In genomic region chr4:125314676-125315570, GRCh38 we compare ENCODE assay signal across 8 cellular contexts. TPM values are rescaled to one million over a fixed set of nuclear protein-coding genes. Genes with fewer than 3 reads are reported as not detected.
A peak's percentile ranks its signal among the peaks of the same experiment; 100 is the strongest.
DNase-seq lines count a peak whose midpoint lies in the region; ATAC-seq and TF ChIP-seq lines count a peak whose summit lies in the region.

Gene FAT4 (plus strand): TSS chr4:125314955. CDS start chr4:125316412, 1,457 bp downstream.

- peak within 1 kb of the TSS; percentile 63 for H3K27ac Mint-ChIP-seq in MCF 10A (ENCODE audit: low read depth, unreplicated experiment)

- POLR2A ChIA-PET in MCF 10A (lab: Yijun Ruan, JAX): interaction anchor here (0.5 to 4.5 kb wide), 20 partner anchors 9 to 1995 kb away, joined by 3 to 41 read pairs (median 4); no protein-coding TSS in a partner anchor

- H3K4me3 ChIP-seq in GM12865 (ENCODE audit: low read depth, low read length) (peak within 1 kb of the TSS; percentile 70), LNCaP clone FGC (ENCODE audit: low read depth, low read length) (peak within 1 kb of the TSS; percentile 67), SJSA1 (peak within 1 kb of the TSS; percentile 73), psoas muscle (peak within 1 kb of the TSS; percentile 93)

- peak; percentile 86 for DNase-seq in GM12865 (ENCODE audit: low read depth)
- peak; percentile 92 for DNase-seq in HCEC 1CT
- DNase-seq in LNCaP clone FGC (ENCODE audit: low read depth): peak; percentile 19
- DNase-seq in SJSA1 (ENCODE audit: low read depth in 1 of 2, low spot score in 2 of 2): peak; percentile 98
- DNase-seq in MCF 10A (ENCODE audit: unreplicated experiment): peak; percentile 95
- peak; percentile 29 to 95 (median 85) for DNase-seq in hypothalamus (lab: John Stamatoyannopoulos, UW)
- peak; percentile 95 to 97 for DNase-seq in psoas muscle
- no peak for DNase-seq in GF-D8 (lab: John Stamatoyannopoulos, UW)

- H3K27me3 Mint-ChIP-seq in MCF 10A (ENCODE audit: insufficient read depth, unreplicated experiment): no peaks in the 10 kb centered on the region

- H3K4me1 Mint-ChIP-seq in MCF 10A (ENCODE audit: insufficient read depth, unreplicated experiment): peaks cover 18% of the 10 kb centered on the region

- ATAC-seq in psoas muscle: peak; percentile 93 to 96 (median 94)

- H3K36me3 Mint-ChIP-seq in MCF 10A (ENCODE audit: insufficient read depth, unreplicated experiment): no peaks in the 10 kb centered on the region

- H3K27ac ChIP-seq in SJSA1 (peak within 1 kb of the TSS; percentile 75), psoas muscle (peak within 1 kb of the TSS; percentile 81)

- H3K9me3 Mint-ChIP-seq in MCF 10A (ENCODE audit: unreplicated experiment): no peaks in the 10 kb centered on the region

- TF ChIP-seq CTCF in GM12865 (IDR thresholded peaks at IDR 0.05; ENCODE audit: insufficient read depth, low read depth, low read length, missing control alignments): no peak
- no peak for TF ChIP-seq CTCF in LNCaP clone FGC (IDR thresholded peaks at IDR 0.05; ENCODE audit: control insufficient read depth, extremely low read depth, insufficient read depth)
- TF ChIP-seq CTCF in MCF 10A (IDR thresholded peaks at IDR 0.05; ENCODE audit: unreplicated experiment): no peak
- peak; percentile 17 for TF ChIP-seq CTCF in psoas muscle (IDR thresholded peaks at IDR 0.05)

- 0% methylated on average over 56 to 68 of the region's 68 CpGs for WGBS in psoas muscle, 3 donors

- H3K36me3 ChIP-seq in SJSA1 (peaks cover 46% of the 10 kb centered on the region), psoas muscle (ENCODE audit: insufficient read depth in 1 of 2, low read depth in 1 of 2) (no peaks in the 10 kb centered on the region)

- H3K9me3 ChIP-seq in SJSA1 (replicated peaks) (no peaks in the 10 kb centered on the region), psoas muscle (no peaks in the 10 kb centered on the region)

- no peaks in the 10 kb centered on the region for H3K27me3 ChIP-seq in SJSA1 (replicated peaks)
- H3K27me3 ChIP-seq in psoas muscle (ENCODE audit: insufficient read depth in 3 of 3, low read length in 2 of 3): no peaks in the 10 kb centered on the region

- H3K4me1 ChIP-seq in SJSA1 (replicated peaks): peaks cover 43% of the 10 kb centered on the region
- peaks cover 6% of the 10 kb centered on the region for H3K4me1 ChIP-seq in psoas muscle

- intact Hi-C loops in MCF 10A (cut with micrococcal nuclease) (loop anchor here (10.0 kb wide), 4 partner anchors 140 to 1730 kb away; no protein-coding TSS in a partner anchor), psoas muscle (cut with DNase I) (loop anchor here (5.0 to 10.0 kb wide), 3 partner anchors 77 to 437 kb away; no protein-coding TSS in a partner anchor)

- CTCF ChIA-PET in MCF 10A (lab: Yijun Ruan, JAX): interaction anchor here (0.6 to 4.6 kb wide), 20 partner anchors 7 to 1441 kb away, joined by 3 to 39 read pairs (median 4); no protein-coding TSS in a partner anchor

- H3K4me3 Mint-ChIP-seq in MCF 10A (ENCODE audit: unreplicated experiment): peak within 1 kb of the TSS; percentile 99

- BruUV-seq in MCF 10A (replicated peaks; lab: Mats Ljungman, UMichigan): no TSS peak

RNA-seq across cellular contexts. Expression of gene FAT4, which starts in this region (rescaled TPM):
- total RNA-seq in SJSA1 (2014; rRNA removed; shearing (Covaris generic)): 37.1 and 54.4 TPM in 2 replicates
- total RNA-seq in MCF 10A (2022): 6.4 and 6.6 TPM in 2 replicates
- 1 to 10 TPM; 1.6 to 8.4 (median 3.0) TPM for total RNA-seq in psoas muscle
- 1 to 10 TPM in 1 of 3 donors, under 1 TPM in 2; 0.35 to 1.3 (median 0.82) TPM for polyA plus RNA-seq in psoas muscle
